Comparison of ENCODE assay signal across 1 cellular context in genomic region chr1:17950728-17951127, GRCh38.
TF ChIP-seq lines count a peak whose summit lies in the region.

No MANE protein-coding gene starts in this region.

TF ChIP-seq in HCT116, 20 proteins besides CTCF, POLR2A, EP300 and RAD21 (continued from another document):
- no peak for TF ChIP-seq EGR1 (IDR thresholded peaks at IDR 0.05; ENCODE audit: low read depth)
- no peak for TF ChIP-seq ZFX (IDR thresholded peaks at IDR 0.05)
- no peak for TF ChIP-seq SIN3A (IDR thresholded peaks at IDR 0.05; ENCODE audit: low read depth)
- no peak for TF ChIP-seq ZBTB33 (IDR thresholded peaks at IDR 0.05; ENCODE audit: extremely low read depth, insufficient replicate concordance, low read length)
- no peak for TF ChIP-seq TCF7L2 (IDR thresholded peaks at IDR 0.05; ENCODE audit: borderline replicate concordance, extremely low read depth, insufficient read depth, insufficient read length)
- TF ChIP-seq ELF1 (IDR thresholded peaks at IDR 0.05; ENCODE audit: borderline replicate concordance, low read depth): no peak
- no peak for TF ChIP-seq ZNF274 (IDR thresholded peaks at IDR 0.05; ENCODE audit: low read depth, low read length)
